Comparison of ENCODE assay signal across 8 cellular contexts in genomic region chr22:43152001-43152354, GRCh38. TPM values are rescaled to one million over a fixed set of nuclear protein-coding genes. Genes with fewer than 3 reads are reported as not detected.
DNase-seq lines count a peak whose midpoint lies in the region; ATAC-seq and TF ChIP-seq lines count a peak whose summit lies in the region.

No MANE protein-coding gene starts in this region.

- H3K27me3 Mint-ChIP-seq in Caco-2 (ENCODE audit: insufficient read depth, unreplicated experiment) (no peaks in the 10 kb centered on the region), endodermal cell (ENCODE audit: insufficient read depth) (peaks cover 16% of the 10 kb centered on the region)

- POLR2A ChIA-PET in Caco-2 (lab: Charles Lee): no interaction called here
- POLR2A ChIA-PET in OCI-LY7 (lab: Charles Lee): no interaction called here

- H3K36me3 Mint-ChIP-seq in Caco-2 (ENCODE audit: insufficient read depth, unreplicated experiment) (no peaks in the 10 kb centered on the region), endodermal cell (ENCODE audit: low read depth) (no peaks in the 10 kb centered on the region)

- H3K79me2 ChIP-seq in OCI-LY7 (ENCODE audit: insufficient read depth, low read depth, low read length): no peaks in the 10 kb centered on the region

- H3K36me3 ChIP-seq in Caco-2 (ENCODE audit: control insufficient read depth, insufficient read depth, low read length) (no peaks in the 10 kb centered on the region), OCI-LY7 (ENCODE audit: insufficient read depth, low read length) (no peaks in the 10 kb centered on the region), endodermal cell (ENCODE audit: control insufficient read depth, insufficient read depth, low read length) (no peaks in the 10 kb centered on the region), ovary (no peaks in the 10 kb centered on the region)

- WGBS in endodermal cell (ENCODE audit: insufficient coverage in 1 of 2, insufficient read length in 1 of 2), 2 experiments: 83 to 86% methylated on average over 11 to 18 of the region's 18 CpGs
- 7 to 18% (median 11%) methylated on average over 13 to 18 of the region's 18 CpGs for WGBS in ovary, 3 donors

- no TSS peak for BruUV-seq in Caco-2 (replicated peaks; lab: Mats Ljungman, UMichigan)
- no TSS peak for BruUV-seq in OCI-LY7 (replicated peaks; lab: Mats Ljungman, UMichigan)

- no peaks in the 10 kb centered on the region for H3K9me2 ChIP-seq in OCI-LY7 (ENCODE audit: insufficient read depth, low read length)

- CTCF ChIA-PET in Caco-2 (lab: Charles Lee) (no interaction called here), OCI-LY7 (lab: Charles Lee; ENCODE audit: unreplicated experiment) (no interaction called here)

- no peak for TF ChIP-seq CTCF in Caco-2 (IDR thresholded peaks at IDR 0.05; ENCODE audit: insufficient read depth in 1 of 2, low read depth in 1 of 2, low read length in 1 of 2, severe bottlenecking in 1 of 2, unreplicated experiment in 1 of 2)
- no peak for TF ChIP-seq CTCF in OCI-LY7 (conservative IDR thresholded peaks at IDR 0.05; ENCODE audit: low read length)
- TF ChIP-seq CTCF in endodermal cell (conservative IDR thresholded peaks at IDR 0.05): no peak
- no peak for TF ChIP-seq CTCF in ovary (IDR thresholded peaks at IDR 0.05)

- no peak for TF ChIP-seq POLR2A in ovary (IDR thresholded peaks at IDR 0.05)

- H3K4me1 Mint-ChIP-seq in Caco-2 (ENCODE audit: low read depth, unreplicated experiment) (peaks cover 7% of the 10 kb centered on the region), endodermal cell (peaks cover 2% of the 10 kb centered on the region)

- no peak overlapping the region for H3K27ac Mint-ChIP-seq in Caco-2 (ENCODE audit: unreplicated experiment)
- no peak overlapping the region for H3K27ac Mint-ChIP-seq in endodermal cell

- H3K9me3 ChIP-seq in Caco-2: no peaks in the 10 kb centered on the region
- no peaks in the 10 kb centered on the region for H3K9me3 ChIP-seq in OCI-LY7 (ENCODE audit: low read length)
- H3K9me3 ChIP-seq in endodermal cell (ENCODE audit: control insufficient read depth, low read length): no peaks in the 10 kb centered on the region
- no peaks in the 10 kb centered on the region for H3K9me3 ChIP-seq in ovary

- H3K4me3 Mint-ChIP-seq in Caco-2 (ENCODE audit: unreplicated experiment) (peak overlapping the region; percentile 88), endodermal cell (peak overlapping the region; percentile 60)

- H3K9ac ChIP-seq in endodermal cell (ENCODE audit: extremely low read depth, low read length, poor library complexity, severe bottlenecking): no peak overlapping the region

- H3K4me3 ChIP-seq in Caco-2 (ENCODE audit: low read depth, low read length) (peak overlapping the region; percentile 90), OCI-LY7 (ENCODE audit: low read depth, low read length, poor library complexity, severe bottlenecking) (peak overlapping the region; percentile 68), endodermal cell (ENCODE audit: low read length) (peak overlapping the region; percentile 65), ovary (peak overlapping the region; percentile 69)

- DNase-seq in Caco-2 (no peak), OCI-LY7 (ENCODE audit: low spot score) (peak; percentile 23), endodermal cell (no peak), ovary (no peak), SK-N-DZ (ENCODE audit: low spot score) (no peak)

- peak overlapping the region; percentile 26; the same call in 1 of the 2 replicates for H2AFZ ChIP-seq in OCI-LY7 (ENCODE audit: low read length)

- H3K9me3 Mint-ChIP-seq in Caco-2 (ENCODE audit: unreplicated experiment) (no peaks in the 10 kb centered on the region), endodermal cell (no peaks in the 10 kb centered on the region)

- H3K4me2 ChIP-seq in OCI-LY7 (ENCODE audit: low read length): peak overlapping the region; percentile 64

- H4K20me1 ChIP-seq in OCI-LY7 (ENCODE audit: insufficient read depth, low read length): no peaks in the 10 kb centered on the region

- intact Hi-C loops in Caco-2 (cut with micrococcal nuclease; ENCODE audit: unreplicated experiment): no loop called here
- intact Hi-C loops in OCI-LY7 (cut with micrococcal nuclease; ENCODE audit: unreplicated experiment): no loop called here
- intact Hi-C loops in ovary (cut with DNase I): no loop called here

- TF ChIP-seq EP300 in ovary (IDR thresholded peaks at IDR 0.05): no peak

- H3K27me3 ChIP-seq in Caco-2 (replicated peaks; ENCODE audit: control insufficient read depth, insufficient read depth, low read length) (no peaks in the 10 kb centered on the region), endodermal cell (ENCODE audit: control insufficient read depth, insufficient read depth, low read length, poor library complexity, severe bottlenecking) (no peaks in the 10 kb centered on the region), ovary (no peaks in the 10 kb centered on the region)

- H3K27ac ChIP-seq in OCI-LY7 (ENCODE audit: low read depth, low read length, poor library complexity, severe bottlenecking): no peak overlapping the region
- no peak overlapping the region for H3K27ac ChIP-seq in endodermal cell (ENCODE audit: low read depth, low read length)
- H3K27ac ChIP-seq in ovary: peak overlapping the region in 1 of 2 donors; percentile 49

- ATAC-seq in GM21619 (IDR thresholded peaks at IDR 0.05; ENCODE audit: unreplicated experiment) (no peak), HG03196 (IDR thresholded peaks at IDR 0.05; ENCODE audit: unreplicated experiment) (no peak), HG02588 (IDR thresholded peaks at IDR 0.05; ENCODE audit: unreplicated experiment) (no peak)

- H3K4me1 ChIP-seq in Caco-2 (peaks cover 6% of the 10 kb centered on the region; the same call in 1 of the 2 replicates), OCI-LY7 (ENCODE audit: insufficient read depth, low read length, poor library complexity, severe bottlenecking) (peaks cover 33% of the 10 kb centered on the region), endodermal cell (ENCODE audit: control insufficient read depth, insufficient read depth, low read length) (peaks cover 4% of the 10 kb centered on the region), ovary (ENCODE audit: insufficient read depth) (peaks cover 7% of the 10 kb centered on the region)

RNA-seq across cellular contexts. Expression of gene TSPO, which starts 0.6 kb away (rescaled TPM):
- total RNA-seq in Caco-2 (2022) (44.6 and 50.1 TPM in 2 replicates), OCI-LY7 (2022) (55.5 and 69.9 TPM in 2 replicates), endodermal cell (10 to 100 TPM in 1 of 2 donors, 1 to 10 TPM in 1; 9.6 to 12.3 TPM), ovary (100 to 1,000 TPM in 3 of 7 donors, 10 to 100 TPM in 4; 48.1 to 263 (median 79.1) TPM)
- 47.1 and 59.6 TPM in 2 replicates for total RNA-seq in OCI-LY7 (2014; rRNA removed; shearing (Covaris generic))
- polyA plus RNA-seq in endodermal cell (2013, experiment 1 of 2): 25.2 TPM
- polyA plus RNA-seq in endodermal cell (2013, experiment 2 of 2): 20.9 TPM
- 100 to 1,000 TPM in 1 of 2 donors, 1 to 10 TPM in 1; 1.3 to 115 TPM for polyA plus RNA-seq in ovary
- polyA plus RNA-seq in SK-N-DZ (2014; cell fraction: cytosol; rRNA removed): 5.8 and 11.7 TPM in 2 replicates
- 4.1 and 13.1 TPM in 2 replicates for polyA plus RNA-seq in SK-N-DZ (2014; cell fraction: nucleus; rRNA removed)

RNA-seq across cellular contexts. Expression of gene MCAT, which starts 8.8 kb away (rescaled TPM):
- total RNA-seq in Caco-2 (2022) (23.5 and 23.8 TPM in 2 replicates), OCI-LY7 (2022) (23.1 and 33.2 TPM in 2 replicates), endodermal cell (10 to 100 TPM; 17.1 to 19.9 TPM), ovary (10 to 100 TPM; 14.6 to 34.0 (median 18.0) TPM)
- total RNA-seq in OCI-LY7 (2014; rRNA removed; shearing (Covaris generic)): 28.4 and 30.6 TPM in 2 replicates
- 14.7 TPM for polyA plus RNA-seq in endodermal cell (2013, experiment 1 of 2)
- 14.6 TPM for polyA plus RNA-seq in endodermal cell (2013, experiment 2 of 2)
- 10 to 100 TPM in 1 of 2 donors, 1 to 10 TPM in 1; 7.5 to 13.6 TPM for polyA plus RNA-seq in ovary
- 31.7 and 44.0 TPM in 2 replicates for polyA plus RNA-seq in SK-N-DZ (2014; cell fraction: cytosol; rRNA removed)
- 22.3 and 24.3 TPM in 2 replicates for polyA plus RNA-seq in SK-N-DZ (2014; cell fraction: nucleus; rRNA removed)

RNA-seq across cellular contexts. Expression of gene TTLL12, which starts 35.0 kb away (rescaled TPM):
- total RNA-seq in Caco-2 (2022) (46.4 and 52.5 TPM in 2 replicates), OCI-LY7 (2022) (62.6 and 66.5 TPM in 2 replicates), endodermal cell (10 to 100 TPM; 49.8 to 71.0 TPM), ovary (10 to 100 TPM; 17.0 to 68.4 (median 43.6) TPM)
- 66.7 and 71.5 TPM in 2 replicates for total RNA-seq in OCI-LY7 (2014; rRNA removed; shearing (Covaris generic))
- 39.6 TPM for polyA plus RNA-seq in endodermal cell (2013, experiment 1 of 2)
- polyA plus RNA-seq in endodermal cell (2013, experiment 2 of 2): 33.2 TPM
- polyA plus RNA-seq in ovary: 10 to 100 TPM in 1 of 2 donors, 1 to 10 TPM in 1; 5.8 to 27.9 TPM
- polyA plus RNA-seq in SK-N-DZ (2014; cell fraction: cytosol; rRNA removed): 56.9 and 61.0 TPM in 2 replicates
- 52.4 and 60.6 TPM in 2 replicates for polyA plus RNA-seq in SK-N-DZ (2014; cell fraction: nucleus; rRNA removed)

RNA-seq across cellular contexts. Expression of gene BIK, which starts 41.4 kb away (rescaled TPM):
- 13.3 and 17.6 TPM in 2 replicates for total RNA-seq in Caco-2 (2022)
- total RNA-seq in OCI-LY7 (2014; rRNA removed; shearing (Covaris generic)): 104 and 143 TPM in 2 replicates
- total RNA-seq in OCI-LY7 (2022): 67.6 and 88.4 TPM in 2 replicates
- total RNA-seq in endodermal cell: 10 to 100 TPM in 1 of 2 donors, 1 to 10 TPM in 1; 5.8 to 13.3 TPM
- polyA plus RNA-seq in endodermal cell (2013, experiment 1 of 2): 0.82 TPM
- polyA plus RNA-seq in endodermal cell (2013, experiment 2 of 2): 0.79 TPM
- 10 to 100 TPM in 1 of 7 donors, 1 to 10 TPM in 1, under 1 TPM in 2, not detected in 3; 0.31 to 15.2 (median 1.00) TPM for total RNA-seq in ovary
- under 1 TPM in 1 of 2 donors, not detected in 1; 0.34 TPM for polyA plus RNA-seq in ovary
- not detected in 2 replicates for polyA plus RNA-seq in SK-N-DZ (2014; cell fraction: cytosol; rRNA removed)
- not detected in 2 replicates for polyA plus RNA-seq in SK-N-DZ (2014; cell fraction: nucleus; rRNA removed)
